Comparison of ENCODE assay signal across 8 cellular contexts in genomic region chr12:48973992-48974673, GRCh38. TPM values are rescaled to one million over a fixed set of nuclear protein-coding genes. Genes with fewer than 3 reads are reported as not detected.
DNase-seq lines count a peak whose midpoint lies in the region; FAIRE-seq and TF ChIP-seq lines count a peak whose summit lies in the region.

No MANE protein-coding gene starts in this region.

- WGBS in liver = 19% methylated on average over 17 of the region's 17 CpGs

- no peak overlapping the region for H3K9ac ChIP-seq in liver (ENCODE audit: low read depth in 1 of 2, low read length in 2 of 2)

- intact Hi-C loops in A673 (cut with micrococcal nuclease; ENCODE audit: unreplicated experiment) = no loop called here

- POLR2A ChIA-PET in A673 (lab: Charles Lee; ENCODE audit: low non-redundant PET) = no interaction called here

- TF ChIP-seq RAD21 in liver (IDR thresholded peaks at IDR 0.05) = peak; percentile 21 to 68

- peaks cover 25% of the 10 kb centered on the region for H3K4me1 ChIP-seq in A673 (ENCODE audit: insufficient read depth, low read length, poor library complexity, severe bottlenecking)
- peaks cover 7 to 26% (median 16%) of the 10 kb centered on the region in 4 donors for H3K4me1 ChIP-seq in liver (ENCODE audit: control insufficient read depth in 4 of 4, insufficient read depth in 4 of 4, low read length in 3 of 4)

- CTCF ChIA-PET in A673 (lab: Charles Lee) = no interaction called here

- no peak overlapping the region for H3K4me3 ChIP-seq in A673 (ENCODE audit: low read depth, low read length, poor library complexity, severe bottlenecking)
- no peak overlapping the region for H3K4me3 ChIP-seq in HL-60 (replicated peaks; ENCODE audit: insufficient read depth, low read length)
- no peak overlapping the region for H3K4me3 ChIP-seq in bronchial epithelial cell (ENCODE audit: low read depth, low read length)
- no peak overlapping the region for H3K4me3 ChIP-seq in liver (ENCODE audit: low read depth in 1 of 3, low read length in 3 of 3)

- TF ChIP-seq CTCF in A673 (conservative IDR thresholded peaks at IDR 0.05; ENCODE audit: low read depth, low read length) (peak; percentile 67), HL-60 (IDR thresholded peaks at IDR 0.05; ENCODE audit: insufficient read depth, low read length) (peak; percentile 36), bronchial epithelial cell (IDR thresholded peaks at IDR 0.05; ENCODE audit: insufficient read depth, low read length, severe bottlenecking) (peak; percentile 70), liver (IDR thresholded peaks at IDR 0.05; ENCODE audit: low read depth, low read length, missing input control) (peak; percentile 49)

- H3K9me3 ChIP-seq in A673 (ENCODE audit: low read depth, low read length, poor library complexity, severe bottlenecking) (no peaks in the 10 kb centered on the region), liver (ENCODE audit: control insufficient read depth in 4 of 4, low read length in 3 of 4) (no peaks in the 10 kb centered on the region)

- H3K27me3 ChIP-seq in A673 (replicated peaks; ENCODE audit: insufficient read depth, low read depth, low read length, poor library complexity) (peaks cover 67% of the 10 kb centered on the region), HL-60 (ENCODE audit: insufficient read depth, poor library complexity, severe bottlenecking) (peaks cover 49% of the 10 kb centered on the region), bronchial epithelial cell (ENCODE audit: control insufficient read depth, insufficient read depth, low read length) (peaks cover 57% of the 10 kb centered on the region), liver (ENCODE audit: control insufficient read depth in 4 of 4, insufficient read depth in 4 of 4, low read length in 3 of 4) (peaks cover 0 to 24% (median 16%) of the 10 kb centered on the region in 4 donors)

- H3K36me3 ChIP-seq in A673 (ENCODE audit: insufficient read depth, low read length, poor library complexity, severe bottlenecking) = no peaks in the 10 kb centered on the region
- no peaks in the 10 kb centered on the region for H3K36me3 ChIP-seq in bronchial epithelial cell (ENCODE audit: control insufficient read depth, insufficient read depth, low read length)
- H3K36me3 ChIP-seq in liver (ENCODE audit: control insufficient read depth in 4 of 4, insufficient read depth in 3 of 4, low read depth in 1 of 4, low read length in 3 of 4) = no peaks in the 10 kb centered on the region

- FAIRE-seq in bronchial epithelial cell (lab: Jason Lieb, UNC) = no peak

- BruUV-seq in A673 (replicated peaks; lab: Mats Ljungman, UMichigan) = no TSS peak

- no peak for DNase-seq in A673 (ENCODE audit: low spot score)
- no peak for DNase-seq in HL-60 (ENCODE audit: low read depth in 1 of 2, low spot score in 1 of 2)
- DNase-seq in bronchial epithelial cell (ENCODE audit: low read depth) = no peak
- no peak for DNase-seq in GDM1 (lab: John Stamatoyannopoulos, UW)
- DNase-seq in DMS114 treated with DMSO at 0.1 percent for 48 hours (lab: John Stamatoyannopoulos, UW; ENCODE audit: unreplicated experiment) = no peak
- DNase-seq in COLO668 (lab: John Stamatoyannopoulos, UW; ENCODE audit: unreplicated experiment) = no peak
- DNase-seq in A172 (ENCODE audit: low spot score) = no peak

- H3K27ac ChIP-seq in A673 (ENCODE audit: low read depth, low read length, poor library complexity, severe bottlenecking) (no peak overlapping the region), HL-60 (replicated peaks) (no peak overlapping the region), liver (ENCODE audit: low read depth in 1 of 2, low read length in 2 of 2) (no peak overlapping the region)

TF ChIP-seq in liver, 16 proteins besides CTCF, POLR2A, EP300 and RAD21:
- TF ChIP-seq FOXA2 (IDR thresholded peaks at IDR 0.05) (no peak), JUND (IDR thresholded peaks at IDR 0.05) (no peak), SP1 (IDR thresholded peaks at IDR 0.05) (no peak), RXRA (IDR thresholded peaks at IDR 0.05) (no peak), ZBTB33 (IDR thresholded peaks at IDR 0.05) (no peak), NR2F2 (IDR thresholded peaks at IDR 0.05) (no peak), GABPA (IDR thresholded peaks at IDR 0.05 in 1 of 2, conservative IDR thresholded peaks at IDR 0.05 in 1 of 2) (no peak), EGR1 (IDR thresholded peaks at IDR 0.05; ENCODE audit: low read depth in 2 of 2) (no peak), MAX (IDR thresholded peaks at IDR 0.05) (no peak), YY1 (IDR thresholded peaks at IDR 0.05) (no peak), HNF4G (IDR thresholded peaks at IDR 0.05) (no peak), HNF4A (conservative IDR thresholded peaks at IDR 0.05) (no peak), ATF3 (IDR thresholded peaks at IDR 0.05) (no peak), TAF1 (conservative IDR thresholded peaks at IDR 0.05) (no peak), REST (IDR thresholded peaks at IDR 0.05) (no peak), FOXA1 (IDR thresholded peaks at IDR 0.05) (no peak)

RNA-seq across cellular contexts. Expression of gene WNT10B, which starts 2.6 kb away (rescaled TPM):
- total RNA-seq in A673 (2021) (0.17 and 0.50 TPM in 2 replicates), bronchial epithelial cell (not detected in 2 replicates), liver (under 1 TPM in 1 of 2 donors, not detected in 1; 0.08 TPM)
- under 1 TPM in 1 of 2 donors, not detected in 1; 0.05 TPM for polyA plus RNA-seq in liver
- 0.36 and 1.5 TPM in 2 replicates for total RNA-seq in A172 (2014; rRNA removed; shearing (Covaris generic))

RNA-seq across cellular contexts. Expression of gene WNT1, which starts 4.0 kb away (rescaled TPM):
- total RNA-seq in A673 (2021) (not detected in 2 replicates), bronchial epithelial cell (not detected in 2 replicates), liver (not detected)
- not detected for polyA plus RNA-seq in liver
- not detected in 2 replicates for total RNA-seq in A172 (2014; rRNA removed; shearing (Covaris generic))

RNA-seq across cellular contexts. Expression of gene ARF3, which starts 16.8 kb away (rescaled TPM):
- total RNA-seq in A673 (2021) (183 and 196 TPM in 2 replicates), bronchial epithelial cell (30.0 and 38.7 TPM in 2 replicates), liver (10 to 100 TPM; 17.1 to 21.6 TPM)
- polyA plus RNA-seq in liver = 10 to 100 TPM; 14.1 to 29.5 TPM
- total RNA-seq in A172 (2014; rRNA removed; shearing (Covaris generic)) = 51.9 and 78.9 TPM in 2 replicates

RNA-seq across cellular contexts. Expression of gene DDN, which starts 25.0 kb away (rescaled TPM):
- total RNA-seq in A673 (2021) (2.7 and 2.9 TPM in 2 replicates), bronchial epithelial cell (0.13 and 0.26 TPM in 2 replicates), liver (under 1 TPM in 1 of 2 donors, not detected in 1; 0.09 TPM)
- not detected for polyA plus RNA-seq in liver
- 0.03 and 0.19 TPM in 2 replicates for total RNA-seq in A172 (2014; rRNA removed; shearing (Covaris generic))

RNA-seq across cellular contexts. Expression of gene PRKAG1, which starts 44.4 kb away (rescaled TPM):
- total RNA-seq in A673 (2021) (50.7 and 59.6 TPM in 2 replicates), bronchial epithelial cell (68.6 and 93.7 TPM in 2 replicates), liver (10 to 100 TPM; 18.3 to 23.4 TPM)
- polyA plus RNA-seq in liver = 10 to 100 TPM; 15.5 to 31.5 TPM
- 71.9 and 98.1 TPM in 2 replicates for total RNA-seq in A172 (2014; rRNA removed; shearing (Covaris generic))
